In the genomic region with DNA sequence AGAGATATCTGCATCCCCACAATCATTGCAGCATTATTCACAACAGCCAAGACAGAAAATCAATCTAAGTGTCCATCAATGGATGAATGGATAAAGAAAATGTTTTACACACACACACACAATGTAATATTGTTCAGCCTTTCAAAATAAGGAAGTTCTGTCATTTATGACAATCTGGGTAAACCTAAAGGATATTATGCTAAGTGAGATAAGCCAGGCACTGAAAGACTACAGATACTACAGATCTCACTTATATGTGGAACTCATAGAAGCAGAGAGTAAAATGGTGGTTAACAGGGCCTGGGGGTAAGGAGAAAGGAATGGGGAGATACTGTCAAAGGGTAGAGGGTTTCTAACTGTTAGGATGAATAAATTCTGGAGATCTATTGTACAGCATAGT, we compare ENCODE assay signal across 22 cellular contexts.
"Had no signal": no experiment of that assay in that cellular context is flagged by ENCODE, and none has a peak within 500 bp of the region (broad histone marks: within the 10 kb centered on the region; RNA-seq: fewer than 3 reads in every experiment).

No MANE protein-coding gene starts in this region.

- H3K27ac Mint-ChIP-seq: natural killer cell had no signal

- FAIRE-seq: endometrium, frontal cortex had no signal

- DNase-seq: cortex of kidney; dorsolateral prefrontal cortex; effector CD8-positive, alpha-beta T cell; heart left ventricle; hippocampal formation; natural killer cell; nucleus accumbens; ovary; sigmoid colon; stimulated activated CD4-positive, alpha-beta T cell treated with anti-CD3 and anti-CD28 coated beads, Interleukin-2, amount 100 ng/mL, for 24 hours; stimulated activated CD4-positive, alpha-beta T cell treated with anti-CD3 and anti-CD28 coated beads, Interleukin-4, amount 100 ng/mL, for 4 hours; stimulated activated naive CD4-positive, alpha-beta T cell; stomach; substantia nigra; transverse colon had no signal

- H3K4me3 ChIP-seq: dorsolateral prefrontal cortex, heart left ventricle, ovary, right atrium auricular region, sigmoid colon, skin epidermis, stomach, thoracic aorta, transverse colon had no signal

- ATAC-seq: esophagus mucosa, heart left ventricle, natural killer cell had no signal

- H3K9me3 ChIP-seq: heart left ventricle, ovary, right atrium auricular region, sigmoid colon, stomach, thoracic aorta, transverse colon had no signal

- H3K27ac ChIP-seq: dorsolateral prefrontal cortex, heart left ventricle, ovary, right atrium auricular region, sigmoid colon, skin epidermis, stomach, thoracic aorta, transverse colon had no signal

- H3K36me3 ChIP-seq: heart left ventricle, ovary, right atrium auricular region, sigmoid colon, stomach, thoracic aorta, transverse colon had no signal

- H3K4me1 Mint-ChIP-seq: natural killer cell, neural crest cell had no signal

- H3K27me3 ChIP-seq: dorsolateral prefrontal cortex, heart left ventricle, ovary, right atrium auricular region, sigmoid colon, stomach, transverse colon had no signal

- H3K36me3 Mint-ChIP-seq: natural killer cell had no signal

- H3K4me3 Mint-ChIP-seq: natural killer cell, neural crest cell had no signal

- H3K4me1 ChIP-seq: right atrium auricular region, sigmoid colon, stomach, transverse colon had no signal

- H3K9me3 Mint-ChIP-seq: natural killer cell had no signal
